ENCODE assay signal across 8 cellular contexts in the genomic region with DNA sequence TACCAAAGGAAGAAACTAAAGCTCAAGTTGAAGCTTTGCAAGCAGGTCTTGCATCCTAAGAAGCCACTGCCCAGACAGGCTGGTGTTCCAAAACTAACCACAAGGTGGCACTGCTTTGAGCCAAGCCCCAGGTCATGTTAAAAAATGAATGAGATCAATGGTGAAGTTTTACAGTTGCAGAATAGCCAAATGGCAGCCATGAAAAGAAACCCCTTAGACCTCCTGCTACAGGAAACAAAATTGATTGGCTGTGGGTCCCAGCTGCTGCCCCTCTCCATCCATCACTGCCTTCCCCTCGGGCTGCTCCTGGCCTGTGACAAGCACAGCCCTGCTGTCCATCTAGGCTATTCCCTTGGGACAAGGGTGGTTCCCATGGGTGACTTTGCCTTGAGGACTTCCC. TPM values are rescaled to one million over a fixed set of nuclear protein-coding genes. Genes with fewer than 3 reads are reported as not detected.
DNase-seq lines count a peak whose midpoint lies in the region; ATAC-seq, FAIRE-seq and TF ChIP-seq lines count a peak whose summit lies in the region.

No MANE protein-coding gene starts in this region.

- POLR2A ChIA-PET in A549 (lab: Yijun Ruan, JAX) (no interaction called here), OCI-LY7 (lab: Charles Lee) (interaction anchor here (0.6 to 0.9 kb wide), 2 partner anchors 9 to 22 kb away, joined by 4 to 5 read pairs; no protein-coding TSS in a partner anchor)

- H3K36me3 Mint-ChIP-seq in activated T-cell treated with anti-CD3 and anti-CD28 coated beads, Interleukin-2, amount 50 U/mL, for 4 hours (ENCODE audit: insufficient read depth) = peaks cover 12% of the 10 kb centered on the region

- intact Hi-C loops in OCI-LY7 (cut with micrococcal nuclease; ENCODE audit: unreplicated experiment) = no loop called here

- H3K9me3 ChIP-seq in A549 (no peaks in the 10 kb centered on the region), OCI-LY7 (ENCODE audit: low read length) (no peaks in the 10 kb centered on the region), thoracic aorta (no peaks in the 10 kb centered on the region)

- H3K4me3 Mint-ChIP-seq in activated T-cell treated with anti-CD3 and anti-CD28 coated beads, Interleukin-2, amount 50 U/mL, for 4 hours = no peak overlapping the region

- no peak overlapping the region for H2AFZ ChIP-seq in OCI-LY7 (ENCODE audit: low read length)

- H3K9me3 Mint-ChIP-seq in activated T-cell treated with anti-CD3 and anti-CD28 coated beads, Interleukin-2, amount 50 U/mL, for 4 hours = no peaks in the 10 kb centered on the region

- H3K4me3 ChIP-seq in A549 (no peak overlapping the region), OCI-LY7 (ENCODE audit: low read depth, low read length, poor library complexity, severe bottlenecking) (no peak overlapping the region), thoracic aorta (no peak overlapping the region)

- no peak for TF ChIP-seq POLR2A in A549 (IDR thresholded peaks at IDR 0.05; ENCODE audit: low read length)

- H3K4me2 ChIP-seq in A549 (no peak overlapping the region), OCI-LY7 (ENCODE audit: low read length) (no peak overlapping the region)

- no peaks in the 10 kb centered on the region for H3K79me2 ChIP-seq in OCI-LY7 (ENCODE audit: insufficient read depth, low read depth, low read length)

- H3K36me3 ChIP-seq in OCI-LY7 (ENCODE audit: insufficient read depth, low read length) = no peaks in the 10 kb centered on the region
- no peaks in the 10 kb centered on the region for H3K36me3 ChIP-seq in thoracic aorta

- H3K27me3 Mint-ChIP-seq in activated T-cell treated with anti-CD3 and anti-CD28 coated beads, Interleukin-2, amount 50 U/mL, for 4 hours (ENCODE audit: low read depth) = no peaks in the 10 kb centered on the region

- peaks cover 25% of the 10 kb centered on the region for H3K4me1 Mint-ChIP-seq in activated T-cell treated with anti-CD3 and anti-CD28 coated beads, Interleukin-2, amount 50 U/mL, for 4 hours (ENCODE audit: low read depth)

- TF ChIP-seq EP300 in A549 (IDR thresholded peaks at IDR 0.05) = no peak

- peak; percentile 53 for TF ChIP-seq RAD21 in A549 (conservative IDR thresholded peaks at IDR 0.05 in 1 of 2, IDR thresholded peaks at IDR 0.05 in 1 of 2)

- H3K4me1 ChIP-seq in A549 (no peaks in the 10 kb centered on the region), OCI-LY7 (ENCODE audit: insufficient read depth, low read length, poor library complexity, severe bottlenecking) (no peaks in the 10 kb centered on the region), thoracic aorta (ENCODE audit: control insufficient read depth in 1 of 2, low read depth in 2 of 2) (peaks cover 0 to 17% of the 10 kb centered on the region in 2 donors)

- H3K27ac ChIP-seq in A549 = no peak overlapping the region
- no peak overlapping the region for H3K27ac ChIP-seq in OCI-LY7 (ENCODE audit: low read depth, low read length, poor library complexity, severe bottlenecking)
- no peak overlapping the region for H3K27ac ChIP-seq in thoracic aorta

- CTCF ChIA-PET in A549 (lab: Yijun Ruan, JAX) = interaction anchor here (0.6 to 5.0 kb wide), 26 partner anchors 9 to 1932 kb away, joined by 3 to 31 read pairs (median 4); a partner anchor contains a TSS
- CTCF ChIA-PET in OCI-LY7 (lab: Charles Lee; ENCODE audit: unreplicated experiment) = no interaction called here

- no peaks in the 10 kb centered on the region for H3K9me2 ChIP-seq in OCI-LY7 (ENCODE audit: insufficient read depth, low read length)

- no peaks in the 10 kb centered on the region for H4K20me1 ChIP-seq in OCI-LY7 (ENCODE audit: insufficient read depth, low read length)

- TF ChIP-seq CTCF in A549 (IDR thresholded peaks at IDR 0.05) (peak; percentile 79), OCI-LY7 (conservative IDR thresholded peaks at IDR 0.05; ENCODE audit: low read length) (peak; percentile 92), thoracic aorta (IDR thresholded peaks at IDR 0.05) (peak; percentile 87)

- whole genome bisulfite sequencing in A549 (ENCODE audit: missing lambda C conversion rate) = 100% methylated on average over 1 of the region's 1 CpG

- FAIRE-seq in A549 (lab: Jason Lieb, UNC) (no peak), GM18507 (lab: Jason Lieb, UNC) (peak; percentile 86)

- no TSS peak for BruUV-seq in OCI-LY7 (replicated peaks; lab: Mats Ljungman, UMichigan)

- H3K27me3 ChIP-seq in thoracic aorta (replicated peaks; ENCODE audit: insufficient read depth) = no peaks in the 10 kb centered on the region

- ATAC-seq in A549 (peak; percentile 57 to 91; a peak in 5 of 6 replicates), HG03378 (IDR thresholded peaks at IDR 0.05; ENCODE audit: unreplicated experiment) (peak; percentile 38), thoracic aorta (ENCODE audit: insufficient number of reproducible peaks, low FRiP score, low read depth) (no peak)
- ATAC-seq in activated T-cell treated with anti-CD3 and anti-CD28 coated beads, Interleukin-2, amount 50 U/mL, for 4 hours = peak; percentile 52 to 65

- DNase-seq in A549 (ENCODE audit: low read depth in 1 of 2, low spot score in 1 of 2) = peak; percentile 69 to 80
- no peak for DNase-seq in GM18507 (ENCODE audit: extremely low spot score, insufficient read length, low read depth)
- DNase-seq in OCI-LY7 (ENCODE audit: low spot score) = peak; percentile 69
- DNase-seq in activated T-cell treated with anti-CD3 and anti-CD28 coated beads, Interleukin-2, amount 50 U/mL, for 4 hours = peak; percentile 78
- peak; percentile 77 for DNase-seq in fibroblast of peridontal ligament (ENCODE audit: extremely low read depth)
- peak in 47 of 56 donors; percentile 4 to 87 (median 40) for DNase-seq in nucleus accumbens (lab: John Stamatoyannopoulos, UW)
- DNase-seq in thoracic aorta (ENCODE audit: low spot score) = no peak

TF ChIP-seq in A549, 52 proteins besides CTCF, POLR2A, EP300 and RAD21:
- TF ChIP-seq, protein P1, sequence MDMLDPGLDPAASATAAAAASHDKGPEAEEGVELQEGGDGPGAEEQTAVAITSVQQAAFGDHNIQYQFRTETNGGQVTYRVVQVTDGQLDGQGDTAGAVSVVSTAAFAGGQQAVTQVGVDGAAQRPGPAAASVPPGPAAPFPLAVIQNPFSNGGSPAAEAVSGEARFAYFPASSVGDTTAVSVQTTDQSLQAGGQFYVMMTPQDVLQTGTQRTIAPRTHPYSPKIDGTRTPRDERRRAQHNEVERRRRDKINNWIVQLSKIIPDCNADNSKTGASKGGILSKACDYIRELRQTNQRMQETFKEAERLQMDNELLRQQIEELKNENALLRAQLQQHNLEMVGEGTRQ (IDR thresholded peaks at IDR 0.05) = no peak
- TF ChIP-seq SMC3 (IDR thresholded peaks at IDR 0.05) = peak; percentile 69
- TF ChIP-seq, protein P2, sequence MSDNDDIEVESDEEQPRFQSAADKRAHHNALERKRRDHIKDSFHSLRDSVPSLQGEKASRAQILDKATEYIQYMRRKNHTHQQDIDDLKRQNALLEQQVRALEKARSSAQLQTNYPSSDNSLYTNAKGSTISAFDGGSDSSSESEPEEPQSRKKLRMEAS (IDR thresholded peaks at IDR 0.05) = no peak

RNA-seq across cellular contexts. Expression of a gene that starts 20.7 kb away (rescaled TPM):
- polyA plus RNA-seq in A549 (2011; rRNA removed) = 7.9 and 8.0 TPM in 2 replicates
- polyA plus RNA-seq in A549 (2012; cell fraction: cytosol; rRNA removed) = 1.5 and 2.0 TPM in 2 replicates
- polyA plus RNA-seq in A549 (2012; cell fraction: nucleus; rRNA removed) = 1.3 and 1.4 TPM in 2 replicates
- 5.0 to 6.4 TPM (median 6.1 TPM) in 3 replicates for polyA plus RNA-seq in A549 (2017; fragmentation: RNase III; extraction: RNeasy Plus Mini Kit Qiagen cat#74134 plus additional on column Dnase treatment)
- polyA minus RNA-seq in A549 (2011; rRNA and poly(A)+ RNA removed) = 4.2 and 6.0 TPM in 2 replicates
- 9.3 and 10.8 TPM in 2 replicates for total RNA-seq in OCI-LY7 (2014; rRNA removed; shearing (Covaris generic))
- total RNA-seq in OCI-LY7 (2022) = 5.3 and 5.6 TPM in 2 replicates
- total RNA-seq in activated T-cell treated with anti-CD3 and anti-CD28 coated beads, Interleukin-2, amount 50 U/mL, for 4 hours = 10 to 100 TPM; 14.9 to 23.2 (median 15.0) TPM
- 10 to 100 TPM in 1 of 2 donors, 1 to 10 TPM in 1; 1.6 to 10.7 TPM for total RNA-seq in thoracic aorta

RNA-seq across cellular contexts. Expression of a gene that starts 47.5 kb away (rescaled TPM):
- polyA plus RNA-seq in A549 (2011; rRNA removed) (39.9 and 50.4 TPM in 2 replicates), A549 (2017; fragmentation: RNase III; extraction: RNeasy Plus Mini Kit Qiagen cat#74134 plus additional on column Dnase treatment) (16.8 to 17.1 TPM (median 16.9 TPM) in 3 replicates)
- 33.5 and 33.6 TPM in 2 replicates for polyA plus RNA-seq in A549 (2012; cell fraction: cytosol; rRNA removed)
- polyA plus RNA-seq in A549 (2012; cell fraction: nucleus; rRNA removed) = 10.0 and 14.7 TPM in 2 replicates
- polyA minus RNA-seq in A549 (2011; rRNA and poly(A)+ RNA removed) = 35.2 and 38.2 TPM in 2 replicates
- 2.3 and 7.3 TPM in 2 replicates for total RNA-seq in OCI-LY7 (2014; rRNA removed; shearing (Covaris generic))
- total RNA-seq in OCI-LY7 (2022) (5.3 and 5.7 TPM in 2 replicates), thoracic aorta (1 to 10 TPM; 2.8 to 7.3 TPM)
- 1 to 10 TPM; 4.7 to 6.9 (median 6.0) TPM for total RNA-seq in activated T-cell treated with anti-CD3 and anti-CD28 coated beads, Interleukin-2, amount 50 U/mL, for 4 hours

RNA-seq across cellular contexts. Expression of a gene that starts 47.7 kb away (rescaled TPM):
- polyA plus RNA-seq in A549 (2011; rRNA removed) = 0.54 and 0.78 TPM in 2 replicates
- polyA plus RNA-seq in A549 (2012; cell fraction: cytosol; rRNA removed) = 0.08 and 0.09 TPM in 2 replicates
- 0.04 and 0.26 TPM in 2 replicates for polyA plus RNA-seq in A549 (2012; cell fraction: nucleus; rRNA removed)
- polyA plus RNA-seq in A549 (2017; fragmentation: RNase III; extraction: RNeasy Plus Mini Kit Qiagen cat#74134 plus additional on column Dnase treatment) = 0.80 to 0.82 TPM (median 0.81 TPM) in 3 replicates
- polyA minus RNA-seq in A549 (2011; rRNA and poly(A)+ RNA removed) = 0.62 and 0.63 TPM in 2 replicates
- total RNA-seq in OCI-LY7 (2014; rRNA removed; shearing (Covaris generic)) = 0.09 and 0.59 TPM in 2 replicates
- 0.42 and 0.57 TPM in 2 replicates for total RNA-seq in OCI-LY7 (2022)
- total RNA-seq in activated T-cell treated with anti-CD3 and anti-CD28 coated beads, Interleukin-2, amount 50 U/mL, for 4 hours = under 1 TPM; 0.08 to 0.53 (median 0.27) TPM
- not detected for total RNA-seq in thoracic aorta

Comparison
In these comparisons a context has a peak if more than half of its experiments do, and no peak if none do; other contexts are left out.
1. DNase-seq: peak in A549 (2 of 2), OCI-LY7 (single experiment), activated T-cell treated with anti-CD3 and anti-CD28 coated beads, Interleukin-2, amount 50 U/mL, for 4 hours (single experiment), fibroblast of peridontal ligament (single experiment) and nucleus accumbens (47 of 56); none in GM18507 (single experiment) and thoracic aorta (single experiment).
2. Peak in every context shown above with its lines, with median percentiles within 50 percentile points of each other: CTCF ChIP-seq.